ENCODE assay signal across 1 cellular context in genomic region chr1:155322953-155323728, GRCh38.
TF ChIP-seq lines count a peak whose summit lies in the region.

No MANE protein-coding gene starts in this region.

TF ChIP-seq in HEK293, 187 proteins besides CTCF, POLR2A, EP300 and RAD21 (continued from another document and continues in another):
- TF ChIP-seq MEIS1 (CRISPR knock-in tag; IDR thresholded peaks at IDR 0.05; ENCODE audit: borderline replicate concordance) (no peak), ZNF223 (tag by site-specific recombination; IDR thresholded peaks at IDR 0.05) (no peak), ZNF658 (tag by site-specific recombination; IDR thresholded peaks at IDR 0.05) (no peak), ZNF473 (tag by site-specific recombination; IDR thresholded peaks at IDR 0.05) (no peak), ZNF843 (tag by site-specific recombination; IDR thresholded peaks at IDR 0.05) (no peak), ZNF623 (tag by site-specific recombination; IDR thresholded peaks at IDR 0.05) (no peak), YY1 (tag by site-specific recombination; IDR thresholded peaks at IDR 0.05) (peak; percentile 35; the same call in 1 of the 2 replicates), ZNF610 (tag by site-specific recombination; IDR thresholded peaks at IDR 0.05; ENCODE audit: borderline replicate concordance) (no peak; the same call in 1 of the 2 replicates), OSR2 (tag by site-specific recombination; IDR thresholded peaks at IDR 0.05) (peak; percentile 52), BCL11A (tag by site-specific recombination; IDR thresholded peaks at IDR 0.05; ENCODE audit: low read depth) (peak; percentile 74), SALL2 (tag by site-specific recombination; IDR thresholded peaks at IDR 0.05; ENCODE audit: borderline replicate concordance) (no peak), ZNF660 (tag by site-specific recombination; IDR thresholded peaks at IDR 0.05) (peak; percentile 78), ZNF404 (tag by site-specific recombination; IDR thresholded peaks at IDR 0.05) (no peak), ZFP37 (tag by site-specific recombination; IDR thresholded peaks at IDR 0.05) (peak; percentile 62), ZNF23 (tag by site-specific recombination; IDR thresholded peaks at IDR 0.05; ENCODE audit: borderline replicate concordance) (no peak), ZBTB7A (tag by site-specific recombination; IDR thresholded peaks at IDR 0.05; ENCODE audit: low read depth) (peak; percentile 82; the same call in 1 of the 2 replicates), ZFP3 (tag by site-specific recombination; IDR thresholded peaks at IDR 0.05; ENCODE audit: low read depth) (no peak), ZNF548 (tag by site-specific recombination; IDR thresholded peaks at IDR 0.05) (no peak), ZNF707 (tag by site-specific recombination; IDR thresholded peaks at IDR 0.05) (no peak), HOXD13 (CRISPR knock-in tag; IDR thresholded peaks at IDR 0.05; ENCODE audit: borderline replicate concordance) (no peak), ZNF292 (tag by site-specific recombination; IDR thresholded peaks at IDR 0.05; ENCODE audit: borderline replicate concordance, low read depth) (no peak), ZNF670 (tag by site-specific recombination; IDR thresholded peaks at IDR 0.05; ENCODE audit: low read depth) (no peak), ZNF239 (tag by site-specific recombination; IDR thresholded peaks at IDR 0.05) (no peak), ZNF830 (tag by site-specific recombination; IDR thresholded peaks at IDR 0.05; ENCODE audit: low read depth) (no peak), TSHZ1 (tag by site-specific recombination; IDR thresholded peaks at IDR 0.05; ENCODE audit: borderline replicate concordance) (no peak), ZNF132 (tag by site-specific recombination; IDR thresholded peaks at IDR 0.05; ENCODE audit: borderline replicate concordance) (no peak), WT1 (tag by site-specific recombination; IDR thresholded peaks at IDR 0.05) (peak; percentile 46; the same call in 1 of the 2 replicates), FEZF1 (tag by site-specific recombination; IDR thresholded peaks at IDR 0.05) (no peak; the same call in 1 of the 2 replicates), ZNF777 (tag by site-specific recombination; IDR thresholded peaks at IDR 0.05; ENCODE audit: borderline replicate concordance) (no peak), ZBTB21 (tag by site-specific recombination; IDR thresholded peaks at IDR 0.05) (no peak), ZNF138 (tag by site-specific recombination; IDR thresholded peaks at IDR 0.05; ENCODE audit: borderline replicate concordance) (no peak), ZNF776 (tag by site-specific recombination; IDR thresholded peaks at IDR 0.05; ENCODE audit: borderline replicate concordance) (no peak), ZNF211 (tag by site-specific recombination; IDR thresholded peaks at IDR 0.05; ENCODE audit: low read depth) (no peak), ZNF157 (tag by site-specific recombination; IDR thresholded peaks at IDR 0.05) (no peak), ZNF155 (tag by site-specific recombination; IDR thresholded peaks at IDR 0.05) (no peak), KLF10 (tag by site-specific recombination; IDR thresholded peaks at IDR 0.05) (peak; percentile 43; the same call in 1 of the 2 replicates), GLIS1 (tag by site-specific recombination; IDR thresholded peaks at IDR 0.05) (peak; percentile 73; the same call in 1 of the 2 replicates), ZNF114 (tag by site-specific recombination; IDR thresholded peaks at IDR 0.05) (no peak), HIC1 (tag by site-specific recombination; IDR thresholded peaks at IDR 0.05) (peak; percentile 51; the same call in 1 of the 2 replicates), ZNF837 (tag by site-specific recombination; IDR thresholded peaks at IDR 0.05) (no peak), ZNF580 (tag by site-specific recombination; IDR thresholded peaks at IDR 0.05) (peak; percentile 49; the same call in 1 of the 2 replicates)
- TF ChIP-seq, protein P1, sequence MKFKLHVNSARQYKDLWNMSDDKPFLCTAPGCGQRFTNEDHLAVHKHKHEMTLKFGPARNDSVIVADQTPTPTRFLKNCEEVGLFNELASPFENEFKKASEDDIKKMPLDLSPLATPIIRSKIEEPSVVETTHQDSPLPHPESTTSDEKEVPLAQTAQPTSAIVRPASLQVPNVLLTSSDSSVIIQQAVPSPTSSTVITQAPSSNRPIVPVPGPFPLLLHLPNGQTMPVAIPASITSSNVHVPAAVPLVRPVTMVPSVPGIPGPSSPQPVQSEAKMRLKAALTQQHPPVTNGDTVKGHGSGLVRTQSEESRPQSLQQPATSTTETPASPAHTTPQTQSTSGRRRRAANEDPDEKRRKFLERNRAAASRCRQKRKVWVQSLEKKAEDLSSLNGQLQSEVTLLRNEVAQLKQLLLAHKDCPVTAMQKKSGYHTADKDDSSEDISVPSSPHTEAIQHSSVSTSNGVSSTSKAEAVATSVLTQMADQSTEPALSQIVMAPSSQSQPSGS (tag by site-specific recombination; IDR thresholded peaks at IDR 0.05; ENCODE audit: low read depth), result no peak
- TF ChIP-seq, protein P2, sequence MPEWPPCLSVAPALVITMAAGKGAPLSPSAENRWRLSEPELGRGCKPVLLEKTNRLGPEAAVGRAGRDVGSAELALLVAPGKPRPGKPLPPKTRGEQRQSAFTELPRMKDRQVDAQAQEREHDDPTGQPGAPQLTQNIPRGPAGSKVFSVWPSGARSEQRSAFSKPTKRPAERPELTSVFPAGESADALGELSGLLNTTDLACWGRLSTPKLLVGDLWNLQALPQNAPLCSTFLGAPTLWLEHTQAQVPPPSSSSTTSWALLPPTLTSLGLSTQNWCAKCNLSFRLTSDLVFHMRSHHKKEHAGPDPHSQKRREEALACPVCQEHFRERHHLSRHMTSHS (tag by site-specific recombination; IDR thresholded peaks at IDR 0.05), result no peak
- TF ChIP-seq, protein P3, sequence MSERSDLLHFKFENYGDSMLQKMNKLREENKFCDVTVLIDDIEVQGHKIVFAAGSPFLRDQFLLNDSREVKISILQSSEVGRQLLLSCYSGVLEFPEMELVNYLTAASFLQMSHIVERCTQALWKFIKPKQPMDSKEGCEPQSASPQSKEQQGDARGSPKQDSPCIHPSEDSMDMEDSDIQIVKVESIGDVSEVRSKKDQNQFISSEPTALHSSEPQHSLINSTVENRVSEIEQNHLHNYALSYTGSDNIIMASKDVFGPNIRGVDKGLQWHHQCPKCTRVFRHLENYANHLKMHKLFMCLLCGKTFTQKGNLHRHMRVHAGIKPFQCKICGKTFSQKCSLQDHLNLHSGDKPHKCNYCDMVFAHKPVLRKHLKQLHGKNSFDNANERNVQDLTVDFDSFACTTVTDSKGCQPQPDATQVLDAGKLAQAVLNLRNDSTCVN (tag by site-specific recombination; optimal IDR thresholded peaks at IDR 0.05), result peak; percentile 47
- TF ChIP-seq, protein P4, sequence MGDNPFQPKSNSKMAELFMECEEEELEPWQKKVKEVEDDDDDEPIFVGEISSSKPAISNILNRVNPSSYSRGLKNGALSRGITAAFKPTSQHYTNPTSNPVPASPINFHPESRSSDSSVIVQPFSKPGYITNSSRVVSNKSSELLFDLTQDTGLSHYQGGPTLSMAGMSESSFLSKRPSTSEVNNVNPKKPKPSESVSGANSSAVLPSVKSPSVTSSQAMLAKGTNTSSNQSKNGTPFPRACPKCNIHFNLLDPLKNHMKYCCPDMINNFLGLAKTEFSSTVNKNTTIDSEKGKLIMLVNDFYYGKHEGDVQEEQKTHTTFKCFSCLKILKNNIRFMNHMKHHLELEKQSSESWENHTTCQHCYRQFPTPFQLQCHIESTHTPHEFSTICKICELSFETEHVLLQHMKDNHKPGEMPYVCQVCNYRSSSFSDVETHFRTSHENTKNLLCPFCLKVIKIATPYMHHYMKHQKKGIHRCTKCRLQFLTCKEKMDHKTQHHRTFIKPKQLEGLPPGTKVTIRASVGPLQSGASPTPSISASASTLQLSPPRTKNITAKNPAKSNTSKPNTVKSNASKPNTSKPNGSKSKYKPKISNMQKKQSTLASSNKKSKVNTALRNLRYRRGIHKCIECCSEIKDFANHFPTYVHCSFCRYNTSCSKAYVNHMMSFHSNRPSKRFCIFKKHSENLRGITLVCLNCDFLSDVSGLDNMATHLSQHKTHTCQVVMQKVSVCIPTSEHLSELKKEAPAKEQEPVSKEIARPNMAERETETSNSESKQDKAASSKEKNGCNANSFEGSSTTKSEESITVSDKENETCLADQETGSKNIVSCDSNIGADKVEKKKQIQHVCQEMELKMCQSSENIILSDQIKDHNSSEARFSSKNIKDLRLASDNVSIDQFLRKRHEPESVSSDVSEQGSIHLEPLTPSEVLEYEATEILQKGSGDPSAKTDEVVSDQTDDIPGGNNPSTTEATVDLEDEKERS (tag by site-specific recombination; IDR thresholded peaks at IDR 0.05), result no peak
- TF ChIP-seq, protein P5, sequence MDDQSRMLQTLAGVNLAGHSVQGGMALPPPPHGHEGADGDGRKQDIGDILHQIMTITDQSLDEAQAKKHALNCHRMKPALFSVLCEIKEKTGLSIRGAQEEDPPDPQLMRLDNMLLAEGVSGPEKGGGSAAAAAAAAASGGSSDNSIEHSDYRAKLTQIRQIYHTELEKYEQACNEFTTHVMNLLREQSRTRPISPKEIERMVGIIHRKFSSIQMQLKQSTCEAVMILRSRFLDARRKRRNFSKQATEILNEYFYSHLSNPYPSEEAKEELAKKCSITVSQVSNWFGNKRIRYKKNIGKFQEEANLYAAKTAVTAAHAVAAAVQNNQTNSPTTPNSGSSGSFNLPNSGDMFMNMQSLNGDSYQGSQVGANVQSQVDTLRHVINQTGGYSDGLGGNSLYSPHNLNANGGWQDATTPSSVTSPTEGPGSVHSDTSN (CRISPR knock-in tag; IDR thresholded peaks at IDR 0.05), result no peak
- TF ChIP-seq, protein P6, sequence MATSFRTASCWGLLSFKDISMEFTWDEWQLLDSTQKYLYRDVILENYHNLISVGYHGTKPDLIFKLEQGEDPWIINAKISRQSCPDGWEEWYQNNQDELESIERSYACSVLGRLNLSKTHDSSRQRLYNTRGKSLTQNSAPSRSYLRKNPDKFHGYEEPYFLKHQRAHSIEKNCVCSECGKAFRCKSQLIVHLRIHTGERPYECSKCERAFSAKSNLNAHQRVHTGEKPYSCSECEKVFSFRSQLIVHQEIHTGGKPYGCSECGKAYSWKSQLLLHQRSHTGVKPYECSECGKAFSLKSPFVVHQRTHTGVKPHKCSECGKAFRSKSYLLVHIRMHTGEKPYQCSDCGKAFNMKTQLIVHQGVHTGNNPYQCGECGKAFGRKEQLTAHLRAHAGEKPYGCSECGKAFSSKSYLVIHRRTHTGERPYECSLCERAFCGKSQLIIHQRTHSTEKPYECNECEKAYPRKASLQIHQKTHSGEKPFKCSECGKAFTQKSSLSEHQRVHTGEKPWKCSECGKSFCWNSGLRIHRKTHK (tag by site-specific recombination; IDR thresholded peaks at IDR 0.05), result no peak
